14 cellular contexts compared by ENCODE assay signal in the genomic region with DNA sequence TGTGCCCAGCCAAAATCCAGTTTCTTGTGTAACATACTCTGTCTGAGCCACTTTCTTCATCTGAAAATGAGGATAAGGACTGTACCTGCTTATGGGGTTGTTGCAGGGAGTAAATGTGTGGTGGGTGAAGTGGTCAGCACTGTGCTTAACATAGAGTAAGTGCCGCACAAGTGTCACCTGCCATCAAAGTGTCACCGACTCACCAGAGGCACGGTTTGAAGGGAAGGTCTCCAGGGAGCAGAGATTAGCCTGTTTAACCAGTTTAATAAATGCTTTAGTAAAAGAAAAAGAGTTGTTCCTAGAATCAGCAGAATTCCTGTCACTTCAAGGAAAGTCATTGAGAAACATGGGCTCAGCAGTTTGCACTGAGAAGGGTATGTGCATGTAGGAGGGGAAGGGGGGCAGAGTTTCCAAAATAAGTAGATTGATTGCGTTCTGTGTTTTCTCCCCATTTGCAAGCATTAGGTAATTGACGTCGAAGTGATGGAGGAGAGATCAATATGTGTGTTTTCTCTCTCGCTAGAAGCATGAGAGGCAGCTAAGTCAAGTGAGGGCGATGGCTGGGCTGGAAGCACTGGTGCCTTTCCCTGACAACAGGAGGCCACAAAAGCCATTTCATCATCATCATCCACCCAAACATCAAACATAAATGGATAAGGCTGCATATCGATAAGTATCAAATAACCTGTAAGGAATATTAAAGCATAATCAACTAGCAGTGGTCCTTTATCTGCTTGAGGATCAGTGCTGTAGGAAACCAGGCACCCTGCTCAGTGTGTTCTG. TPM values are rescaled to one million over a fixed set of nuclear protein-coding genes. Genes with fewer than 3 reads are reported as not detected.
"Had no signal": no experiment of that assay in that cellular context is flagged by ENCODE, and none has a peak within 500 bp of the region (broad histone marks: within the 10 kb centered on the region; RNA-seq: fewer than 3 reads in every experiment).

No MANE protein-coding gene starts in this region.

- H3K9me3 ChIP-seq: gastrocnemius medialis had no signal

- H3K27ac ChIP-seq: epithelial cell of prostate, gastrocnemius medialis, SK-N-MC had no signal

- ATAC-seq: effector memory CD8-positive, alpha-beta T cell; gastrocnemius medialis; heart right ventricle; stimulated activated effector memory CD8-positive, alpha-beta T cell treated with anti-CD3 and anti-CD28 coated beads, Interleukin-12 subunit alpha, Interleukin-12 subunit beta, amount 100 ng/mL, for 72 hours had no signal

- DNase-seq: activated CD4-positive, CD25-positive, alpha-beta regulatory T cell treated with anti-CD3 and anti-CD28 coated beads, Interleukin-2, amount 50 U/mL, for 72 hours; activated naive CD4-positive, alpha-beta T cell; activated naive CD8-positive, alpha-beta T cell treated with anti-CD3 and anti-CD28 coated beads, Interleukin-2, amount 10 ng/mL, durations not matched to agents 7 days and 5 days; cerebellar nuclear complex; dermis blood vessel endothelial cell; effector memory CD8-positive, alpha-beta T cell; gastrocnemius medialis; heart right ventricle; mesendoderm; T-helper 1 cell had no signal

- H3K36me3 ChIP-seq: gastrocnemius medialis had no signal

- H3K4me3 ChIP-seq: gastrocnemius medialis, heart right ventricle, SK-N-MC had no signal

- H3K27me3 ChIP-seq: gastrocnemius medialis, heart right ventricle had no signal

RNA-seq across cellular contexts. Expression of gene FAM20A, which starts 19.1 kb away (rescaled TPM):
- total RNA-seq: activated CD8-positive, alpha-beta memory T cell treated with anti-CD3 and anti-CD28 coated beads for 36 hours; activated naive CD8-positive, alpha-beta T cell treated with anti-CD3 and anti-CD28 coated beads, Interleukin-2, amount 10 ng/mL, durations not matched to agents 7 days and 5 days; dermis blood vessel endothelial cell had no signal
